ENCODE assay signal across 8 cellular contexts in the genomic region with DNA sequence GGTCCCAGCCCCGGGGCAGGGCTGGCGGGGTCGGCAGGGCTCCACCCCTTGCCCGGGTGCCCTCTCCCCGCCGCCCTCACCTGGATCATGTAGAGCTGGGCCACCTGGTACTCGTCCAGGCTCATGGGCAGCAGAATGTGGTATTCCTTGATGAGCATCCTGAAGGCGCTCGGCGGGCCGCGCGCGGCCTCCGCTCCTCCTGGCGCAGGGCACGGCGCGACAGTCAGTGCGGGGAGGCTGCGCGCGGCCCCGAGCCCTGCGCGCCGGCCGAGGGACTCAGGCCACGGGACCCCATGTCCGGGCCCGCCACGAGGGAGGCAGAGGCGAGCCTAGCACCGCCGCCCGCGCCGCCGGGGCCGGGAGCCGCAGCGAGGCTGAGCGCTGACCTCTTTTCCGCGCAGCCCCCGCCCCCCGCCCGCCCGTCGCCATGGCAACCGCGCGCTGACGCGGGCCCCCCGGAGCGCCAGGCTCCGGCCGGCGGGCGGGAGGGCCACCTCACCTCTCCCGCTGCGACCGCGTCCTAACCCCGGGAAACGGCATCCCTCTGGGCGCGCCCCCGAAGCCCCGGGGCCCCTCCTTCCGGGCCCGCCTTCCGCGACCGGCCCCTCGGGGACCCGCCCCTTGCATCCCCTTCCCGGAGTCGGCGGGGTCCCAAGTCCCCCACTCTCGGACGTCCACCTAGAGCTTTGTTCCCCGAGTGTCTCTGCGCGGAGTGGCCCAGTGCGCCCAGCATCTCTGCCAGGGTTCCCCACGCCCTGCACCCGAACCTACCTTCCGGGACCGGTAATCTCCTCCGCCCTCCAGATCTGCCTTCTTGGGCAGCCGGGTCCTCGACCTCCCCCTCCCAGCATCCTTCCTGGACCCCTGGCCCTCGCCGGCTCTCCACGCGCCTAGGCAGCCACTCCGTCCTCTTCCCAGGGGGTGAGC. TPM values are rescaled to one million over a fixed set of nuclear protein-coding genes. Genes with fewer than 3 reads are reported as not detected.
A peak's percentile ranks its signal among the peaks of the same experiment; 100 is the strongest.
DNase-seq lines count a peak whose midpoint lies in the region; ATAC-seq and TF ChIP-seq lines count a peak whose summit lies in the region.

No MANE protein-coding gene starts in this region.

- TF ChIP-seq POLR2A in sigmoid colon (IDR thresholded peaks at IDR 0.05): no peak

- H3K27me3 ChIP-seq in sigmoid colon: peaks cover 9 to 43% (median 30%) of the 10 kb centered on the region in 3 donors

- WGBS in sigmoid colon, 2 donors: 1 to 2% methylated on average over 99 of the region's 99 CpGs

- H3K4me3 ChIP-seq in sigmoid colon: peak overlapping the region; percentile 27 to 61 (median 52)

- no peak for TF ChIP-seq EP300 in sigmoid colon (IDR thresholded peaks at IDR 0.05)

- TF ChIP-seq CTCF in sigmoid colon (IDR thresholded peaks at IDR 0.05): no peak

- no peak for ATAC-seq in left ventricle myocardium superior
- no peak for ATAC-seq in HG02870 (IDR thresholded peaks at IDR 0.05; ENCODE audit: unreplicated experiment)
- no peak for ATAC-seq in GM21825 (IDR thresholded peaks at IDR 0.05; ENCODE audit: unreplicated experiment)

- intact Hi-C loops in left ventricle myocardium superior (cut with micrococcal nuclease): no loop called here
- intact Hi-C loops in sigmoid colon (cut with DNase I): no loop called here

- peaks cover 0 to 56% (median 48%) of the 10 kb centered on the region in 4 donors for H3K4me1 ChIP-seq in sigmoid colon

- peaks cover 0 to 7% (median 0%) of the 10 kb centered on the region in 4 donors for H3K36me3 ChIP-seq in sigmoid colon

- DNase-seq in GM03348 (ENCODE audit: low spot score): peak; percentile 71
- peak; percentile 83 for DNase-seq in NCI-H146 (lab: John Stamatoyannopoulos, UW)
- DNase-seq in activated effector memory CD4-positive, alpha-beta T cell treated with anti-CD3 and anti-CD28 coated beads, Interleukin-2, amount 50 U/mL, for 16 hours: peak; percentile 80
- DNase-seq in left ventricle myocardium superior: peak; percentile 62
- DNase-seq in sigmoid colon: no peak
- no peak for DNase-seq in DMS153 (lab: John Stamatoyannopoulos, UW)

- H3K27ac ChIP-seq in sigmoid colon: peak overlapping the region; percentile 96 to 99 (median 97)

- no peaks in the 10 kb centered on the region for H3K9me3 ChIP-seq in sigmoid colon

RNA-seq across cellular contexts. Expression of gene PITPNM1, which starts 0.9 kb away (rescaled TPM):
- total RNA-seq in left ventricle myocardium superior (45.5 TPM), sigmoid colon (10 to 100 TPM in 1 of 4 donors, 1 to 10 TPM in 3; 3.2 to 16.0 (median 5.6) TPM)
- polyA plus RNA-seq in sigmoid colon: 10 to 100 TPM; 16.2 to 69.1 (median 36.1) TPM

RNA-seq across cellular contexts. Expression of gene CDK2AP2, which starts 3.7 kb away (rescaled TPM):
- total RNA-seq in left ventricle myocardium superior (55.0 TPM), sigmoid colon (10 to 100 TPM; 13.3 to 32.9 (median 23.7) TPM)
- 100 to 1,000 TPM in 2 of 3 donors, 10 to 100 TPM in 1; 64.9 to 126 (median 101) TPM for polyA plus RNA-seq in sigmoid colon

RNA-seq across cellular contexts. Expression of gene CABP2, which starts 19.0 kb away (rescaled TPM):
- total RNA-seq in left ventricle myocardium superior (not detected), sigmoid colon (not detected)
- not detected for polyA plus RNA-seq in sigmoid colon

RNA-seq across cellular contexts. Expression of gene AIP, which starts 21.5 kb away (rescaled TPM):
- total RNA-seq in left ventricle myocardium superior (51.3 TPM), sigmoid colon (100 to 1,000 TPM; 103 to 120 (median 109) TPM)
- polyA plus RNA-seq in sigmoid colon: 10 to 100 TPM; 71.2 to 82.3 (median 76.6) TPM

RNA-seq across cellular contexts. Expression of gene TMEM134, which starts 35.2 kb away (rescaled TPM):
- total RNA-seq in left ventricle myocardium superior: 91.5 TPM
- total RNA-seq in sigmoid colon: 100 to 1,000 TPM in 3 of 4 donors, 10 to 100 TPM in 1; 54.6 to 137 (median 121) TPM
- 10 to 100 TPM; 66.7 to 96.1 (median 69.1) TPM for polyA plus RNA-seq in sigmoid colon

Comparison
In these comparisons a context has a peak if more than half of its experiments do, and no peak if none do; other contexts are left out.
1. DNase-seq: peak in GM03348 (single experiment), NCI-H146 (single experiment), activated effector memory CD4-positive, alpha-beta T cell treated with anti-CD3 and anti-CD28 coated beads, Interleukin-2, amount 50 U/mL, for 16 hours (single experiment) and left ventricle myocardium superior (single experiment); none in sigmoid colon (single experiment) and DMS153 (single experiment).